In genomic region chr3:123448503-123449091, GRCh38 we compare ENCODE assay signal across 8 cellular contexts. TPM values are rescaled to one million over a fixed set of nuclear protein-coding genes. Genes with fewer than 3 reads are reported as not detected.
A peak's percentile ranks its signal among the peaks of the same experiment; 100 is the strongest.
DNase-seq lines count a peak whose midpoint lies in the region; ATAC-seq, FAIRE-seq and TF ChIP-seq lines count a peak whose summit lies in the region.

Gene ADCY5 (minus strand): TSS chr3:123449090. CDS start chr3:123448545, 545 bp downstream.

- peaks cover 65% of the 10 kb centered on the region for H3K27me3 ChIP-seq in astrocyte (ENCODE audit: insufficient read depth, low read length)
- peaks cover 68% of the 10 kb centered on the region for H3K27me3 ChIP-seq in iPS-20b (ENCODE audit: insufficient read depth, low read length)
- H3K27me3 ChIP-seq in skeletal muscle tissue (ENCODE audit: control insufficient read depth in 3 of 3, insufficient read depth in 3 of 3, low read length in 3 of 3): peaks cover 31 to 51% (median 41%) of the 10 kb centered on the region in 3 donors

- no peaks in the 10 kb centered on the region for H3K36me3 Mint-ChIP-seq in activated CD4-positive, alpha-beta T cell treated with anti-CD3 and anti-CD28 coated beads, Interleukin-2, amount 10 ng/mL, durations not matched to agents 24 days and 14 days (ENCODE audit: low read depth)
- H3K36me3 Mint-ChIP-seq in astrocyte (ENCODE audit: low read depth, unreplicated experiment): no peaks in the 10 kb centered on the region

- no peaks in the 10 kb centered on the region for H3K79me2 ChIP-seq in astrocyte (ENCODE audit: insufficient read depth, low read length)

- H3K27me3 Mint-ChIP-seq in activated CD4-positive, alpha-beta T cell treated with anti-CD3 and anti-CD28 coated beads, Interleukin-2, amount 10 ng/mL, durations not matched to agents 24 days and 14 days: peaks cover 60% of the 10 kb centered on the region
- peaks cover 60% of the 10 kb centered on the region for H3K27me3 Mint-ChIP-seq in astrocyte (ENCODE audit: low read depth, unreplicated experiment)

- H3K9ac ChIP-seq in astrocyte (ENCODE audit: low read length) (peak within 1 kb of the TSS; percentile 18), iPS-20b (ENCODE audit: low read depth, low read length) (no peak within 1 kb of the TSS), skeletal muscle tissue (ENCODE audit: low read depth in 1 of 3, low read length in 3 of 3) (peak within 1 kb of the TSS in 2 of 3 donors; percentile 38 to 70)

- H3K9me3 Mint-ChIP-seq in activated CD4-positive, alpha-beta T cell treated with anti-CD3 and anti-CD28 coated beads, Interleukin-2, amount 10 ng/mL, durations not matched to agents 24 days and 14 days: no peaks in the 10 kb centered on the region
- H3K9me3 Mint-ChIP-seq in astrocyte (ENCODE audit: unreplicated experiment): peaks cover 3% of the 10 kb centered on the region

- FAIRE-seq in astrocyte (lab: Jason Lieb, UNC): no peak

- no peaks in the 10 kb centered on the region for H3K4me1 Mint-ChIP-seq in activated CD4-positive, alpha-beta T cell treated with anti-CD3 and anti-CD28 coated beads, Interleukin-2, amount 10 ng/mL, durations not matched to agents 24 days and 14 days
- no peaks in the 10 kb centered on the region for H3K4me1 Mint-ChIP-seq in astrocyte (ENCODE audit: low read depth, unreplicated experiment)

- H3K36me3 ChIP-seq in astrocyte (ENCODE audit: insufficient read depth, low read length) (no peaks in the 10 kb centered on the region), iPS-20b (ENCODE audit: insufficient read depth, low read depth, low read length) (no peaks in the 10 kb centered on the region), skeletal muscle tissue (ENCODE audit: control insufficient read depth in 3 of 3, insufficient read depth in 3 of 3, low read length in 3 of 3) (no peaks in the 10 kb centered on the region)

- intact Hi-C loops in activated CD4-positive, alpha-beta T cell treated with anti-CD3 and anti-CD28 coated beads, Interleukin-2, amount 10 ng/mL, durations not matched to agents 24 days and 14 days (cut with micrococcal nuclease): loop anchor here (2.0 kb wide), 1 partner anchor 110 kb away; no protein-coding TSS in a partner anchor

- no peak for TF ChIP-seq CTCF in astrocyte (IDR thresholded peaks at IDR 0.05; ENCODE audit: insufficient read depth, low read depth, low read length)

- peaks cover 5% of the 10 kb centered on the region for H4K20me1 ChIP-seq in astrocyte (ENCODE audit: insufficient read depth, low read length)

- H3K9me3 ChIP-seq in astrocyte (ENCODE audit: insufficient read depth, low read depth, low read length): no peaks in the 10 kb centered on the region
- no peaks in the 10 kb centered on the region for H3K9me3 ChIP-seq in iPS-20b (ENCODE audit: insufficient read depth, low read depth, low read length)
- H3K9me3 ChIP-seq in skeletal muscle tissue (ENCODE audit: control insufficient read depth in 3 of 3, low read length in 3 of 3): no peaks in the 10 kb centered on the region

- peak within 1 kb of the TSS; percentile 59 for H2AFZ ChIP-seq in astrocyte (ENCODE audit: low read depth, low read length)

- no peak within 1 kb of the TSS for H3K27ac ChIP-seq in astrocyte (ENCODE audit: low read depth, low read length)
- no peak within 1 kb of the TSS for H3K27ac ChIP-seq in iPS-20b (ENCODE audit: low read length)
- H3K27ac ChIP-seq in skeletal muscle tissue (ENCODE audit: low read depth, low read length): no peak within 1 kb of the TSS

- H3K4me3 Mint-ChIP-seq in activated CD4-positive, alpha-beta T cell treated with anti-CD3 and anti-CD28 coated beads, Interleukin-2, amount 10 ng/mL, durations not matched to agents 24 days and 14 days: peak within 1 kb of the TSS; percentile 50
- H3K4me3 Mint-ChIP-seq in astrocyte (ENCODE audit: unreplicated experiment): peak within 1 kb of the TSS; percentile 73

- H3K4me2 ChIP-seq in astrocyte (ENCODE audit: low read length): peak within 1 kb of the TSS; percentile 87

- no peak within 1 kb of the TSS for H3K27ac Mint-ChIP-seq in activated CD4-positive, alpha-beta T cell treated with anti-CD3 and anti-CD28 coated beads, Interleukin-2, amount 10 ng/mL, durations not matched to agents 24 days and 14 days
- H3K27ac Mint-ChIP-seq in astrocyte (ENCODE audit: unreplicated experiment): no peak within 1 kb of the TSS

- no peak for ATAC-seq in HG03280 (IDR thresholded peaks at IDR 0.05; ENCODE audit: unreplicated experiment)

- H3K4me3 ChIP-seq in astrocyte (ENCODE audit: insufficient read depth, low read depth, low read length): peak within 1 kb of the TSS; percentile 50
- H3K4me3 ChIP-seq in iPS-20b (ENCODE audit: low read length): peak within 1 kb of the TSS; percentile 68; the same call in 1 of the 2 replicates
- H3K4me3 ChIP-seq in skeletal muscle tissue (ENCODE audit: low read length in 3 of 3): peak within 1 kb of the TSS; percentile 30 to 61 (median 57)

- peak; percentile 61 for DNase-seq in activated CD4-positive, alpha-beta T cell treated with anti-CD3 and anti-CD28 coated beads, Interleukin-2, amount 10 ng/mL, durations not matched to agents 24 days and 14 days
- DNase-seq in activated CD4-positive, alpha-beta T cell treated with anti-CD3 and anti-CD28 coated beads, Interleukin-2, amount 50 U/mL, for 4 hours: no peak
- no peak for DNase-seq in astrocyte (ENCODE audit: low read depth)
- no peak for DNase-seq in middle frontal gyrus (ENCODE audit: extremely low spot score, low spot score)
- no peak for DNase-seq in HUDEP-2 (lab: John Stamatoyannopoulos, UW; ENCODE audit: unreplicated experiment in 76 of 76)

- no peaks in the 10 kb centered on the region for H3K4me1 ChIP-seq in astrocyte (ENCODE audit: insufficient read depth, low read length)
- H3K4me1 ChIP-seq in iPS-20b (ENCODE audit: insufficient read depth, low read length): peaks cover 4% of the 10 kb centered on the region; the same call in 1 of the 2 replicates
- H3K4me1 ChIP-seq in skeletal muscle tissue (ENCODE audit: control insufficient read depth in 3 of 3, insufficient read depth in 3 of 3, low read length in 3 of 3): peaks cover 0 to 3% (median 0%) of the 10 kb centered on the region in 3 donors

RNA-seq across cellular contexts. Expression of gene ADCY5, which starts in this region (rescaled TPM):
- not detected in 2 replicates for total RNA-seq in activated CD4-positive, alpha-beta T cell treated with anti-CD3 and anti-CD28 coated beads, Interleukin-2, amount 10 ng/mL, durations not matched to agents 24 days and 14 days
- total RNA-seq in astrocyte (1.2 and 1.5 TPM in 2 replicates), skeletal muscle tissue (6.8 TPM)

Comparison
In these comparisons a context has a peak if more than half of its experiments do, and no peak if none do; other contexts are left out.
1. Peak in DNase-seq in activated CD4-positive, alpha-beta T cell treated with anti-CD3 and anti-CD28 coated beads, Interleukin-2, amount 10 ng/mL, durations not matched to agents 24 days and 14 days; RNA of the gene not detected or under 1 TPM.